15 cellular contexts compared by ENCODE assay signal in genomic region chr3:123088360-123088759, GRCh38.
"Had no signal": no experiment of that assay in that cellular context is flagged by ENCODE, and none has a peak within 500 bp of the region (broad histone marks: within the 10 kb centered on the region; RNA-seq: fewer than 3 reads in every experiment).

No MANE protein-coding gene starts in this region.

- H3K9me3 ChIP-seq: heart right ventricle had no signal

- H3K9me3 Mint-ChIP-seq: activated naive CD4-positive, alpha-beta T cell treated with anti-CD3 and anti-CD28 coated beads for 36 hours; activated naive CD8-positive, alpha-beta T cell treated with anti-CD3 and anti-CD28 coated beads, Interleukin-2, amount 50 U/mL, for 24 hours; naive thymus-derived CD8-positive, alpha-beta T cell; stimulated activated effector memory CD8-positive, alpha-beta T cell treated with anti-CD3 and anti-CD28 coated beads, Interleukin-12 subunit alpha, Interleukin-12 subunit beta, amount 100 ng/mL, for 72 hours; T-helper 2 cell treated with Interferon-gamma antibody and Interleukin-4, amounts not matched to agents 5 μg/mL and 100 μg/mL, for 36 hours had no signal

- H3K27me3 Mint-ChIP-seq: activated naive CD8-positive, alpha-beta T cell treated with anti-CD3 and anti-CD28 coated beads, Interleukin-2, amount 50 U/mL, for 24 hours had no signal

- H3K27me3 ChIP-seq: heart right ventricle had no signal

- H3K27ac Mint-ChIP-seq: activated naive CD4-positive, alpha-beta T cell treated with anti-CD3 and anti-CD28 coated beads for 36 hours; activated naive CD8-positive, alpha-beta T cell treated with anti-CD3 and anti-CD28 coated beads, Interleukin-2, amount 50 U/mL, for 24 hours; stimulated activated effector memory CD8-positive, alpha-beta T cell treated with anti-CD3 and anti-CD28 coated beads, Interleukin-12 subunit alpha, Interleukin-12 subunit beta, amount 100 ng/mL, for 72 hours; T-helper 2 cell treated with Interferon-gamma antibody and Interleukin-4, amounts not matched to agents 5 μg/mL and 100 μg/mL, for 36 hours had no signal

- H3K4me3 ChIP-seq: heart right ventricle, lung had no signal

- H3K4me3 Mint-ChIP-seq: activated naive CD4-positive, alpha-beta T cell treated with anti-CD3 and anti-CD28 coated beads for 36 hours; activated naive CD8-positive, alpha-beta T cell treated with anti-CD3 and anti-CD28 coated beads, Interleukin-2, amount 50 U/mL, for 24 hours; naive thymus-derived CD8-positive, alpha-beta T cell; stimulated activated effector memory CD8-positive, alpha-beta T cell treated with anti-CD3 and anti-CD28 coated beads, Interleukin-12 subunit alpha, Interleukin-12 subunit beta, amount 100 ng/mL, for 72 hours; T-helper 2 cell treated with Interferon-gamma antibody and Interleukin-4, amounts not matched to agents 5 μg/mL and 100 μg/mL, for 36 hours had no signal

- DNase-seq: activated CD4-positive, alpha-beta T cell treated with anti-CD3 and anti-CD28 coated beads, Interleukin-2, amount 50 U/mL, for 1 hour; activated naive CD4-positive, alpha-beta T cell treated with anti-CD3 and anti-CD28 coated beads for 36 hours; activated naive CD8-positive, alpha-beta T cell treated with anti-CD3 and anti-CD28 coated beads, Interleukin-2, amount 50 U/mL, for 24 hours; activated T-cell treated with anti-CD3 and anti-CD28 coated beads for 4 hours; aorta; effector CD8-positive, alpha-beta T cell; foreskin melanocyte; heart right ventricle; left colon; naive thymus-derived CD8-positive, alpha-beta T cell; stimulated activated CD4-positive, alpha-beta T cell treated with anti-CD3 and anti-CD28 coated beads, Interleukin-12 subunit alpha, Interleukin-12 subunit beta, amount 100 ng/mL, for 4 hours; stimulated activated CD4-positive, alpha-beta T cell treated with anti-CD3 and anti-CD28 coated beads, Interleukin-2, amount 100 ng/mL, for 24 hours had no signal
